ENCODE assay signal across 23 cellular contexts in genomic region chr20:52518735-52519134, GRCh38.
"Had no signal": no experiment of that assay in that cellular context is flagged by ENCODE, and none has a peak within 500 bp of the region (broad histone marks: within the 10 kb centered on the region; RNA-seq: fewer than 3 reads in every experiment).

No MANE protein-coding gene starts in this region.

- ATAC-seq: K562, T-helper 17 cell had no signal

- H3K36me3 ChIP-seq: MG63 had no signal

- H3K4me3 ChIP-seq: K562, MG63 had no signal

- DNase-seq: MG63, NCI-H1092, NCI-H1105 treated with DMSO at 0.1 percent for 48 hours, NCI-H1417 treated with DMSO at 0.1 percent for 48 hours, NCI-H146, NCI-H1694 treated with DMSO at 0.1 percent for 48 hours, NCI-H1930, NCI-H2081, NCI-H2107, NCI-H2227 treated with DMSO at 0.1 percent for 48 hours, NCI-H446, NCI-H510A, NCI-H524 treated with DMSO at 0.1 percent for 48 hours, NCI-H69, NCI-H774, RPMI8226, SHP77, SK-N-SH, T-helper 1 cell, T-helper 17 cell had no signal

- H3K27ac ChIP-seq: HL-60, KMS-11 had no signal

- H3K27me3 ChIP-seq: MG63 had no signal
